In the genomic region with DNA sequence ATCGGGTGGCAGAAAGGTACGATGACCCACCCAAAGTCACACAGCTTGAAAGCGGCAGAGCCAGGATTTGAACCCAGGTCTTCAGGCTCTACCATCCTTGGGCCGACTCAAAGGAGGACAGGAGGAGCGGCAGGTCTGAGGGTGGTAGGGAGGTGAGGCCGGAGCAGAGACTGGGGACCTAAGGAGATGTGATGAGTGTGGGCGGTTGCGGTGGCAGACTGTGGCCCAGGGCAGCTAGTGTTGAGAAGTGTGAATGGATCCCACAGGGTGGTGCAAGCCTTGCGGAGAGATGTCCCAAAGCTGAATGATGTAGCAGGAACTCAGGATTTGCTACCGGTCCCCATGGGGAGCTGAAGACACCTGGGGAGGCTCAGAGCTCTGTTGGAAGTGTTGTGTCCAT, we compare ENCODE assay signal across 40 cellular contexts.
"Had no signal": no experiment of that assay in that cellular context is flagged by ENCODE, and none has a peak within 500 bp of the region (broad histone marks: within the 10 kb centered on the region; RNA-seq: fewer than 3 reads in every experiment).

No MANE protein-coding gene starts in this region.

- H3K27ac Mint-ChIP-seq: activated CD4-positive, alpha-beta memory T cell treated with anti-CD3 and anti-CD28 coated beads for 36 hours; activated CD4-positive, alpha-beta T cell treated with anti-CD3 and anti-CD28 coated beads for 36 hours; activated CD8-positive, alpha-beta T cell treated with anti-CD3 and anti-CD28 coated beads for 36 hours; activated naive CD4-positive, alpha-beta T cell treated with anti-CD3 and anti-CD28 coated beads for 36 hours; activated naive CD4-positive, alpha-beta T cell treated with anti-CD3 and anti-CD28 coated beads, Interleukin-2, amount 50 U/mL, for 72 hours; activated naive CD8-positive, alpha-beta T cell treated with anti-CD3 and anti-CD28 coated beads for 36 hours; activated T-cell treated with anti-CD3 and anti-CD28 coated beads, Interleukin-2, amount 50 U/mL, for 72 hours; activated T-helper 1 cell treated with anti-CD3 and anti-CD28 coated beads, Interleukin-12 subunit alpha, Interleukin-12 subunit beta, Interleukin-2, Interleukin-4 antibody, amounts not matched to agents 30 ng/mL and 10 ng/mL and 1 ng/mL, durations not matched to agents 14 hours and 24 hours and 36 hours; activated T-helper 17 cell treated with anti-CD3 and anti-CD28 coated beads, Interleukin-2, amount 50 U/mL, for 72 hours; T-helper 1 cell treated with Interleukin-12 subunit alpha and Interleukin-12 subunit beta and Interleukin-4 antibody, amounts not matched to agents 30 μg/mL and 1 μg/mL, for 36 hours; T-helper 2 cell treated with Interferon-gamma antibody and Interleukin-4, amounts not matched to agents 5 μg/mL and 100 μg/mL, for 36 hours had no signal

- H3K4me1 ChIP-seq: adrenal gland, body of pancreas, breast epithelium had no signal

- H3K4me3 ChIP-seq: adrenal gland, body of pancreas, breast epithelium, cardiac muscle cell had no signal

- H3K36me3 ChIP-seq: adrenal gland, brain microvascular endothelial cell, breast epithelium had no signal

- H3K36me3 Mint-ChIP-seq: activated CD4-positive, alpha-beta memory T cell treated with anti-CD3 and anti-CD28 coated beads for 36 hours; activated naive CD4-positive, alpha-beta T cell treated with anti-CD3 and anti-CD28 coated beads, Interleukin-2, amount 50 U/mL, for 72 hours; activated naive CD8-positive, alpha-beta T cell treated with anti-CD3 and anti-CD28 coated beads for 36 hours had no signal

- H3K9me3 ChIP-seq: adrenal gland, body of pancreas, breast epithelium had no signal

- H3K4me3 Mint-ChIP-seq: activated CD4-positive, alpha-beta memory T cell treated with anti-CD3 and anti-CD28 coated beads for 36 hours; activated CD4-positive, alpha-beta T cell treated with anti-CD3 and anti-CD28 coated beads for 36 hours; activated CD8-positive, alpha-beta T cell treated with anti-CD3 and anti-CD28 coated beads for 36 hours; activated naive CD4-positive, alpha-beta T cell treated with anti-CD3 and anti-CD28 coated beads for 36 hours; activated naive CD8-positive, alpha-beta T cell treated with anti-CD3 and anti-CD28 coated beads for 36 hours; activated T-cell treated with anti-CD3 and anti-CD28 coated beads, Interleukin-2, amount 50 U/mL, for 4 hours; activated T-cell treated with anti-CD3 and anti-CD28 coated beads, Interleukin-2, amount 50 U/mL, for 72 hours; activated T-helper 1 cell treated with anti-CD3 and anti-CD28 coated beads, Interleukin-12 subunit alpha, Interleukin-12 subunit beta, Interleukin-2, Interleukin-4 antibody, amounts not matched to agents 30 ng/mL and 10 ng/mL and 1 ng/mL, durations not matched to agents 14 hours and 24 hours and 36 hours; activated T-helper 17 cell treated with anti-CD3 and anti-CD28 coated beads, Interleukin-2, amount 50 U/mL, for 72 hours; T-helper 1 cell treated with Interleukin-12 subunit alpha and Interleukin-12 subunit beta and Interleukin-4 antibody, amounts not matched to agents 30 μg/mL and 1 μg/mL, for 36 hours; T-helper 2 cell treated with Interferon-gamma antibody and Interleukin-4, amounts not matched to agents 5 μg/mL and 100 μg/mL, for 36 hours had no signal

- H3K27me3 ChIP-seq: body of pancreas, brain microvascular endothelial cell, cardiac muscle cell had no signal

- FAIRE-seq: astrocyte, colon, TTC549 had no signal

- H3K27ac ChIP-seq: adrenal gland, body of pancreas, brain microvascular endothelial cell, breast epithelium, cardiac muscle cell, VCaP had no signal

- DNase-seq: activated CD4-positive, alpha-beta memory T cell treated with anti-CD3 and anti-CD28 coated beads for 36 hours; activated CD4-positive, alpha-beta T cell treated with anti-CD3 and anti-CD28 coated beads for 1 hour; activated CD4-positive, alpha-beta T cell treated with anti-CD3 and anti-CD28 coated beads for 36 hours; activated CD4-positive, alpha-beta T cell treated with anti-CD3 and anti-CD28 coated beads for 48 hours; activated CD4-positive, alpha-beta T cell treated with anti-CD3 and anti-CD28 coated beads, Interleukin-2, amount 50 U/mL, for 1 hour; activated CD4-positive, alpha-beta T cell treated with anti-CD3 and anti-CD28 coated beads, Interleukin-2, amount 50 U/mL, for 4 hours; activated CD4-positive, CD25-positive, alpha-beta regulatory T cell; activated CD8-positive, alpha-beta memory T cell treated with anti-CD3 and anti-CD28 coated beads, Interleukin-2, amount 50 U/mL, for 4 hours; activated CD8-positive, alpha-beta T cell treated with anti-CD3 and anti-CD28 coated beads for 36 hours; activated effector memory CD4-positive, alpha-beta T cell treated with anti-CD3 and anti-CD28 coated beads, Interleukin-2, amount 50 U/mL, for 16 hours; activated gamma-delta T cell treated with Interleukin-2 at 50 U/mL for 16 hours; activated naive CD4-positive, alpha-beta T cell; activated naive CD4-positive, alpha-beta T cell treated with anti-CD3 and anti-CD28 coated beads for 36 hours; activated naive CD4-positive, alpha-beta T cell treated with anti-CD3 and anti-CD28 coated beads, Interleukin-2, amount 50 U/mL, for 16 hours; activated naive CD8-positive, alpha-beta T cell treated with anti-CD3 and anti-CD28 coated beads for 36 hours; activated T-cell treated with anti-CD3 and anti-CD28 coated beads for 4 hours; activated T-cell treated with anti-CD3 and anti-CD28 coated beads, Interleukin-2, amount 50 U/mL, for 1 hour; activated T-cell treated with anti-CD3 and anti-CD28 coated beads, Interleukin-2, amount 50 U/mL, for 4 hours; activated T-cell treated with anti-CD3 and anti-CD28 coated beads, Interleukin-2, amount 50 U/mL, for 72 hours; adrenal gland; amniotic stem cell; aorta; body of pancreas; brain microvascular endothelial cell; central memory CD4-positive, alpha-beta T cell; T-helper 1 cell; T-helper 2 cell; T-helper 9 cell had no signal

- H3K4me1 Mint-ChIP-seq: activated CD4-positive, alpha-beta T cell treated with anti-CD3 and anti-CD28 coated beads for 36 hours; activated naive CD8-positive, alpha-beta T cell treated with anti-CD3 and anti-CD28 coated beads for 36 hours; activated T-helper 17 cell treated with anti-CD3 and anti-CD28 coated beads, Interleukin-2, amount 50 U/mL, for 72 hours had no signal

- ATAC-seq: activated CD4-positive, alpha-beta T cell treated with anti-CD3 and anti-CD28 coated beads for 36 hours; activated CD4-positive, CD25-positive, alpha-beta regulatory T cell treated with anti-CD3 and anti-CD28 coated beads, Interleukin-2, amount 50 U/mL, for 24 hours; activated CD8-positive, alpha-beta T cell treated with anti-CD3 and anti-CD28 coated beads for 36 hours; activated naive CD4-positive, alpha-beta T cell treated with anti-CD3 and anti-CD28 coated beads, Interleukin-2, amount 50 U/mL, for 72 hours; activated T-cell treated with anti-CD3 and anti-CD28 coated beads, Interleukin-2, amount 50 U/mL, for 4 hours; activated T-cell treated with anti-CD3 and anti-CD28 coated beads, Interleukin-2, amount 50 U/mL, for 72 hours; activated T-helper 17 cell treated with anti-CD3 and anti-CD28 coated beads, Interleukin-2, amount 50 U/mL, for 72 hours; body of pancreas had no signal

- H3K9me3 Mint-ChIP-seq: activated CD8-positive, alpha-beta T cell treated with anti-CD3 and anti-CD28 coated beads for 36 hours; activated T-helper 1 cell treated with anti-CD3 and anti-CD28 coated beads, Interleukin-12 subunit alpha, Interleukin-12 subunit beta, Interleukin-2, Interleukin-4 antibody, amounts not matched to agents 30 ng/mL and 10 ng/mL and 1 ng/mL, durations not matched to agents 14 hours and 24 hours and 36 hours; activated T-helper 17 cell treated with anti-CD3 and anti-CD28 coated beads, Interleukin-2, amount 50 U/mL, for 72 hours; T-helper 1 cell treated with Interleukin-12 subunit alpha and Interleukin-12 subunit beta and Interleukin-4 antibody, amounts not matched to agents 30 μg/mL and 1 μg/mL, for 36 hours; T-helper 2 cell treated with Interferon-gamma antibody and Interleukin-4, amounts not matched to agents 5 μg/mL and 100 μg/mL, for 36 hours had no signal
